In genomic region chr3:56830884-56831283, GRCh38 we compare ENCODE assay signal across 19 cellular contexts. TPM values are rescaled to one million over a fixed set of nuclear protein-coding genes. Genes with fewer than 3 reads are reported as not detected.
DNase-seq lines count a peak whose midpoint lies in the region; ATAC-seq, FAIRE-seq and TF ChIP-seq lines count a peak whose summit lies in the region.
"Had no signal": no experiment of that assay in that cellular context is flagged by ENCODE, and none has a peak within 500 bp of the region (broad histone marks: within the 10 kb centered on the region; RNA-seq: fewer than 3 reads in every experiment).

No MANE protein-coding gene starts in this region.

- H3K9ac ChIP-seq in HepG2 (ENCODE audit: insufficient read depth, low read depth, low read length), result no peak overlapping the region
- H3K9ac ChIP-seq: GM23248 had no signal

- H3K9me3 Mint-ChIP-seq in nephron, result no peaks in the 10 kb centered on the region
- H3K9me3 Mint-ChIP-seq: CD8-positive, alpha-beta T cell; H9; HFFc6 had no signal

- intact Hi-C loops in adrenal gland (cut with DNase I) (no loop called here), HepG2 (cut with micrococcal nuclease; ENCODE audit: unreplicated experiment) (no loop called here), OCI-LY7 (cut with micrococcal nuclease; ENCODE audit: unreplicated experiment) (no loop called here)

- no peaks in the 10 kb centered on the region for H3K79me2 ChIP-seq in HepG2 (ENCODE audit: insufficient read depth, low read length)
- no peaks in the 10 kb centered on the region for H3K79me2 ChIP-seq in OCI-LY7 (ENCODE audit: insufficient read depth, low read depth, low read length)

- TF ChIP-seq CTCF in adrenal gland (IDR thresholded peaks at IDR 0.05) (no peak), HepG2 (CRISPR knock-in tag; IDR thresholded peaks at IDR 0.05) (no peak), nephron (IDR thresholded peaks at IDR 0.05; ENCODE audit: unreplicated experiment in 3 of 3) (no peak), OCI-LY7 (conservative IDR thresholded peaks at IDR 0.05; ENCODE audit: low read length) (no peak)

- TF ChIP-seq POLR2A in adrenal gland (IDR thresholded peaks at IDR 0.05), result no peak
- no peak for TF ChIP-seq POLR2A in HepG2 (IDR thresholded peaks at IDR 0.05; ENCODE audit: insufficient read depth in 1 of 2, low read depth in 2 of 2, low read length in 2 of 2)

- no peak overlapping the region for H3K4me3 Mint-ChIP-seq in T-helper 17 cell
- no peak overlapping the region for H3K4me3 Mint-ChIP-seq in nephron
- H3K4me3 Mint-ChIP-seq: CD4-positive, CD25-positive, alpha-beta regulatory T cell; CD8-positive, alpha-beta T cell; H9; HFFc6 had no signal

- POLR2A ChIA-PET in HepG2 (lab: Yijun Ruan, JAX), result interaction anchor here (0.8 to 1.3 kb wide), 5 partner anchors 10 to 159 kb away, joined by 3 to 7 read pairs (median 4); no protein-coding TSS in a partner anchor
- POLR2A ChIA-PET in OCI-LY7 (lab: Charles Lee), result no interaction called here

- H3K36me3 Mint-ChIP-seq in T-helper 17 cell (ENCODE audit: low read depth) (no peaks in the 10 kb centered on the region), nephron (ENCODE audit: low read depth) (no peaks in the 10 kb centered on the region)

- H3K27ac Mint-ChIP-seq in T-helper 17 cell (peak overlapping the region; percentile 53), nephron (peak overlapping the region in 2 of 3 experiments; percentile 56 to 88)
- H3K27ac Mint-ChIP-seq: H9, HFFc6 had no signal

- H2AFZ ChIP-seq in HepG2 (ENCODE audit: low read length) (no peak overlapping the region), OCI-LY7 (ENCODE audit: low read length) (no peak overlapping the region)
- H2AFZ ChIP-seq: GM23248 had no signal

- no peak for DNase-seq in T-helper 17 cell
- DNase-seq in adrenal gland, result no peak
- peak; percentile 78 for DNase-seq in HepG2 (ENCODE audit: low spot score)
- DNase-seq in C1 segment of cervical spinal cord (lab: John Stamatoyannopoulos, UW), result no peak
- DNase-seq in HUDEP-2 (lab: John Stamatoyannopoulos, UW; ENCODE audit: unreplicated experiment in 76 of 76), result no peak
- DNase-seq in OCI-LY7 (ENCODE audit: low spot score), result no peak
- DNase-seq: Caco-2; CD4-positive, CD25-positive, alpha-beta regulatory T cell; CD8-positive, alpha-beta T cell; DMS153; DND-41; GM23248; H9; HFFc6 had no signal

- peaks cover 30% of the 10 kb centered on the region for H3K4me1 Mint-ChIP-seq in T-helper 17 cell
- H3K4me1 Mint-ChIP-seq in nephron, result peaks cover 34% of the 10 kb centered on the region

- H3K27ac ChIP-seq in adrenal gland (peak overlapping the region in 3 of 5 donors; percentile 21 to 29 (median 22)), HepG2 (ENCODE audit: extremely low read length, insufficient read depth, low read length) (peak overlapping the region; percentile 34), OCI-LY7 (ENCODE audit: low read depth, low read length, poor library complexity, severe bottlenecking) (no peak overlapping the region)
- H3K27ac ChIP-seq: C4-2B, GM23248 had no signal

- no peaks in the 10 kb centered on the region for H3K9me3 ChIP-seq in T-helper 17 cell (ENCODE audit: control insufficient read depth, low read length, poor library complexity, severe bottlenecking)
- H3K9me3 ChIP-seq in adrenal gland (replicated peaks in 1 of 3), result no peaks in the 10 kb centered on the region
- no peaks in the 10 kb centered on the region for H3K9me3 ChIP-seq in HepG2 (ENCODE audit: low read length)
- no peaks in the 10 kb centered on the region for H3K9me3 ChIP-seq in OCI-LY7 (ENCODE audit: low read length)
- H3K9me3 ChIP-seq: Caco-2 had no signal

- CTCF ChIA-PET in HepG2 (lab: Yijun Ruan, JAX; ENCODE audit: low intra/inter-chr PET ratio, low total read pairs) (no interaction called here), OCI-LY7 (lab: Charles Lee; ENCODE audit: unreplicated experiment) (no interaction called here)

- no peaks in the 10 kb centered on the region for H3K9me2 ChIP-seq in OCI-LY7 (ENCODE audit: insufficient read depth, low read length)

- 50 to 55% (median 52%) methylated on average over 2 of the region's 2 CpGs for WGBS in adrenal gland, 4 donors
- WGBS in HepG2 (ENCODE audit: low lambda C conversion rate), result 0% methylated on average over 2 of the region's 2 CpGs

- H3K27me3 ChIP-seq in adrenal gland (no peaks in the 10 kb centered on the region), HepG2 (ENCODE audit: control insufficient read depth in 1 of 2, insufficient read depth in 2 of 2, low read length in 2 of 2) (no peaks in the 10 kb centered on the region)

- H3K27me3 Mint-ChIP-seq in T-helper 17 cell (no peaks in the 10 kb centered on the region), nephron (ENCODE audit: low read depth) (no peaks in the 10 kb centered on the region)
- H3K27me3 Mint-ChIP-seq: CD4-positive, CD25-positive, alpha-beta regulatory T cell had no signal

- H4K20me1 ChIP-seq in HepG2 (ENCODE audit: insufficient read depth, low read length), result no peaks in the 10 kb centered on the region
- H4K20me1 ChIP-seq in OCI-LY7 (ENCODE audit: insufficient read depth, low read length), result no peaks in the 10 kb centered on the region

- TF ChIP-seq EP300 in HepG2 (IDR thresholded peaks at IDR 0.05; ENCODE audit: low read depth in 2 of 2, low read length in 2 of 2) (peak in 1 of 2 experiments; percentile 95; a peak in 2 of 4 replicates), HepG2 (CRISPR knock-in tag; IDR thresholded peaks at IDR 0.05; ENCODE audit: borderline replicate concordance) (peak; percentile 82; the same call in 1 of the 2 replicates)

- H3K36me3 ChIP-seq in adrenal gland (replicated peaks in 1 of 2) (no peaks in the 10 kb centered on the region), HepG2 (replicated peaks in 1 of 2; ENCODE audit: control insufficient read depth in 1 of 2, insufficient read depth in 2 of 2, low read length in 2 of 2) (no peaks in the 10 kb centered on the region), OCI-LY7 (ENCODE audit: insufficient read depth, low read length) (no peaks in the 10 kb centered on the region)

- peaks cover 29% of the 10 kb centered on the region in 2 donors for H3K4me1 ChIP-seq in adrenal gland (replicated peaks in 1 of 2)
- peaks cover 73% of the 10 kb centered on the region for H3K4me1 ChIP-seq in HepG2 (ENCODE audit: insufficient read depth, low read length)
- H3K4me1 ChIP-seq in OCI-LY7 (ENCODE audit: insufficient read depth, low read length, poor library complexity, severe bottlenecking), result peaks cover 21% of the 10 kb centered on the region

- ATAC-seq in T-helper 17 cell (no peak), HepG2 (peak; percentile 81)
- ATAC-seq: CD8-positive, alpha-beta T cell had no signal

- H3K4me3 ChIP-seq in adrenal gland (no peak overlapping the region), HepG2 (replicated peaks in 1 of 3; ENCODE audit: insufficient read depth in 1 of 3, low read depth in 2 of 3, low read length in 3 of 3) (no peak overlapping the region), OCI-LY7 (ENCODE audit: low read depth, low read length, poor library complexity, severe bottlenecking) (no peak overlapping the region)
- H3K4me3 ChIP-seq: GM23248 had no signal

- BruUV-seq in HepG2 (replicated peaks; lab: Mats Ljungman, UMichigan), result no TSS peak
- BruUV-seq in OCI-LY7 (replicated peaks; lab: Mats Ljungman, UMichigan), result no TSS peak

- H3K4me2 ChIP-seq in HepG2 (ENCODE audit: low read depth, low read length) (peak overlapping the region; percentile 46), OCI-LY7 (ENCODE audit: low read length) (no peak overlapping the region)

- peak; percentile 83 for FAIRE-seq in HepG2 (lab: Jason Lieb, UNC)
- FAIRE-seq: G401.6, GM12892, H1 had no signal

- in situ Hi-C loops in HepG2 (cut with HindIII; ENCODE audit: extremely low pct_ligation_motif_present, low pct_unique_long_range_greater_than_20kb), result no loop called here

- TF ChIP-seq RAD21 in HepG2 (CRISPR knock-in tag; IDR thresholded peaks at IDR 0.05), result no peak

TF ChIP-seq in HepG2, 621 proteins besides CTCF, POLR2A, EP300 and RAD21 (continues in another document):
- TF ChIP-seq KDM3A (CRISPR knock-in tag; IDR thresholded peaks at IDR 0.05; ENCODE audit: low read depth), result peak; percentile 85
- TF ChIP-seq ZNF3 (CRISPR knock-in tag; IDR thresholded peaks at IDR 0.05), result no peak
- no peak for TF ChIP-seq ZNF501 (CRISPR knock-in tag; IDR thresholded peaks at IDR 0.05)
- no peak for TF ChIP-seq HNRNPLL (IDR thresholded peaks at IDR 0.05; ENCODE audit: low read depth, low read length, poor library complexity, severe bottlenecking)
- TF ChIP-seq ZNF772 (CRISPR knock-in tag; IDR thresholded peaks at IDR 0.05), result no peak
- no peak for TF ChIP-seq MEIS1 (CRISPR knock-in tag; IDR thresholded peaks at IDR 0.05; ENCODE audit: borderline replicate concordance)
- no peak for TF ChIP-seq SMYD3 (CRISPR knock-in tag; IDR thresholded peaks at IDR 0.05)
- TF ChIP-seq HCFC1 (IDR thresholded peaks at IDR 0.05; ENCODE audit: low read depth, low read length), result no peak

RNA-seq across cellular contexts. Expression of gene ARHGEF3, which starts 29.1 kb away (rescaled TPM):
- total RNA-seq in T-helper 17 cell (10 to 100 TPM; 70.2 to 71.0 TPM), adrenal gland (100 to 1,000 TPM in 1 of 8 donors, 10 to 100 TPM in 7; 49.4 to 110 (median 70.4) TPM), HepG2 (2016; rRNA removed; fragmentation: Illumina TruSeq; extraction: Trizol) (23.1 and 32.8 TPM in 2 replicates), OCI-LY7 (2022) (21.7 and 26.9 TPM in 2 replicates)
- polyA plus RNA-seq in adrenal gland (100 to 1,000 TPM in 1 of 3 donors, 10 to 100 TPM in 2; 26.6 to 122 (median 33.9) TPM), HepG2 (2011; rRNA removed) (10.3 and 14.8 TPM in 2 replicates)
- 4.0 TPM in 2 replicates for total RNA-seq in HepG2 (2016; cell fraction: cytosol; rRNA removed; fragmentation: Illumina TruSeq; extraction: Trizol; ENCODE audit: low read depth)
- 21.8 and 28.1 TPM in 2 replicates for total RNA-seq in HepG2 (2016; cell fraction: insoluble cytoplasmic fraction; rRNA removed; fragmentation: Illumina TruSeq; extraction: Trizol)
- total RNA-seq in HepG2 (2016; cell fraction: membrane; rRNA removed; fragmentation: Illumina TruSeq; extraction: Trizol), result 17.0 and 18.1 TPM in 2 replicates
- total RNA-seq in HepG2 (2016; cell fraction: nucleus; rRNA removed; fragmentation: Illumina TruSeq; extraction: Trizol), result 24.9 and 26.4 TPM in 2 replicates
- polyA plus RNA-seq in HepG2 (2011; cell fraction: cytosol; rRNA removed), result 9.2 and 9.4 TPM in 2 replicates
- 10.3 and 12.6 TPM in 2 replicates for polyA plus RNA-seq in HepG2 (2011; cell fraction: nucleus; rRNA removed)
- polyA plus RNA-seq in HepG2 (2012), result 9.0 and 10.3 TPM in 2 replicates
- polyA plus RNA-seq in HepG2 (2016; cell fraction: cytosol; fragmentation: Illumina TruSeq; extraction: Trizol; ENCODE audit: low read depth), result 2.0 and 2.2 TPM in 2 replicates
- polyA plus RNA-seq in HepG2 (2016; cell fraction: insoluble cytoplasmic fraction; fragmentation: Illumina TruSeq; extraction: Trizol; ENCODE audit: low read depth), result 29.1 and 30.2 TPM in 2 replicates
- polyA plus RNA-seq in HepG2 (2016; cell fraction: membrane; fragmentation: Illumina TruSeq; extraction: Trizol; ENCODE audit: low read depth), result 7.6 and 8.1 TPM in 2 replicates
- 19.5 and 19.8 TPM in 2 replicates for polyA plus RNA-seq in HepG2 (2016; cell fraction: nucleus; fragmentation: Illumina TruSeq; extraction: Trizol; ENCODE audit: insufficient read depth, low read depth)
- 11.4 and 21.5 TPM in 2 replicates for polyA minus RNA-seq in HepG2 (2011; rRNA and poly(A)+ RNA removed; ENCODE audit: low replicate concordance)
- polyA minus RNA-seq in HepG2 (2011; cell fraction: cytosol; rRNA and poly(A)+ RNA removed), result 14.4 and 17.7 TPM in 2 replicates
- 21.6 and 31.8 TPM in 2 replicates for polyA minus RNA-seq in HepG2 (2011; cell fraction: nucleus; rRNA and poly(A)+ RNA removed)
- 10.8 and 14.1 TPM in 2 replicates for total RNA-seq in OCI-LY7 (2014; rRNA removed; shearing (Covaris generic))
